1 cellular context compared by ENCODE assay signal in genomic region chr5:180809403-180810209, GRCh38.
TF ChIP-seq lines count a peak whose summit lies in the region.

No MANE protein-coding gene starts in this region.

TF ChIP-seq in K562, 482 proteins besides CTCF, POLR2A, EP300 and RAD21 (continued from another document and continues in another):
- TF ChIP-seq ZNF280A (IDR thresholded peaks at IDR 0.05; ENCODE audit: low read depth, partially characterized antibody), result no peak
- 0 out of 2 replicates have a peak, but pooled peaks have one; percentile 11 for TF ChIP-seq ZBED1 (IDR thresholded peaks at IDR 0.05)
- TF ChIP-seq HDAC3 (IDR thresholded peaks at IDR 0.05; ENCODE audit: borderline replicate concordance, partially characterized antibody), result no peak
- no peak for TF ChIP-seq ESRRB (CRISPR knock-in tag; IDR thresholded peaks at IDR 0.05; ENCODE audit: borderline replicate concordance)
- TF ChIP-seq SIN3B (IDR thresholded peaks at IDR 0.05; ENCODE audit: low read depth), result no peak
- TF ChIP-seq MCM3 (IDR thresholded peaks at IDR 0.05), result no peak
- TF ChIP-seq BDP1 (IDR thresholded peaks at IDR 0.05; ENCODE audit: insufficient read depth, insufficient read length), result no peak
- TF ChIP-seq ZZZ3 (IDR thresholded peaks at IDR 0.05), result no peak
- no peak for TF ChIP-seq BCLAF1 (IDR thresholded peaks at IDR 0.05; ENCODE audit: borderline replicate concordance in 1 of 2, control insufficient read depth in 1 of 2, low read depth in 2 of 2, low read length in 1 of 2)
- no peak for TF ChIP-seq ATF2 (CRISPR knock-in tag; IDR thresholded peaks at IDR 0.05)
- TF ChIP-seq AFF4 (CRISPR knock-in tag; IDR thresholded peaks at IDR 0.05), result no peak
- TF ChIP-seq GABPB1 (CRISPR knock-in tag; IDR thresholded peaks at IDR 0.05), result no peak
- TF ChIP-seq HMG20B (CRISPR knock-in tag; IDR thresholded peaks at IDR 0.05), result no peak
- TF ChIP-seq MBD1 (CRISPR knock-in tag; IDR thresholded peaks at IDR 0.05), result no peak
- TF ChIP-seq PHB2 (IDR thresholded peaks at IDR 0.05; ENCODE audit: low read depth), result 0 out of 2 replicates have a peak, but pooled peaks have one; percentile 21
- no peak for TF ChIP-seq ZMIZ1 (IDR thresholded peaks at IDR 0.05; ENCODE audit: low read depth in 2 of 2, low read length in 2 of 2)
- TF ChIP-seq U2AF1 (optimal IDR thresholded peaks at IDR 0.05; ENCODE audit: low read depth, low read length), result no peak
- TF ChIP-seq HDAC1 (IDR thresholded peaks at IDR 0.05), result peak in 1 of 2 experiments; percentile 84; a peak in 2 of 4 replicates
- peak; percentile 68 for TF ChIP-seq ELF2 (CRISPR knock-in tag; IDR thresholded peaks at IDR 0.05)
- no peak for TF ChIP-seq HMG20A (CRISPR knock-in tag; conservative IDR thresholded peaks at IDR 0.05)
- no peak for TF ChIP-seq KHSRP (IDR thresholded peaks at IDR 0.05)
- no peak for TF ChIP-seq ELK3 (CRISPR knock-in tag; IDR thresholded peaks at IDR 0.05)
- no peak for TF ChIP-seq ASH1L (IDR thresholded peaks at IDR 0.05; ENCODE audit: borderline replicate concordance, low read depth, partially characterized antibody)
- no peak for TF ChIP-seq CREBBP (IDR thresholded peaks at IDR 0.05; ENCODE audit: low read depth, low read length)
- no peak for TF ChIP-seq TGIF2 (CRISPR knock-in tag; IDR thresholded peaks at IDR 0.05)
- TF ChIP-seq CSDE1 (IDR thresholded peaks at IDR 0.05), result no peak
- no peak for TF ChIP-seq RBM17 (IDR thresholded peaks at IDR 0.05; ENCODE audit: borderline replicate concordance, low read depth, low read length)
- TF ChIP-seq SREBF1 (IDR thresholded peaks at IDR 0.05; ENCODE audit: borderline replicate concordance, low read depth, low read length), result no peak
- TF ChIP-seq PML (IDR thresholded peaks at IDR 0.05; ENCODE audit: low read length), result no peak
- TF ChIP-seq EP400 (IDR thresholded peaks at IDR 0.05), result 0 out of 2 replicates have a peak, but pooled peaks have one; percentile 43
- no peak for TF ChIP-seq UBTF (IDR thresholded peaks at IDR 0.05; ENCODE audit: borderline replicate concordance in 1 of 2, low read depth in 2 of 2, low read length in 2 of 2)
- TF ChIP-seq THAP7 (CRISPR knock-in tag; IDR thresholded peaks at IDR 0.05), result no peak
- TF ChIP-seq ATF4 (CRISPR knock-in tag; IDR thresholded peaks at IDR 0.05), result no peak
- no peak for TF ChIP-seq EWSR1 (IDR thresholded peaks at IDR 0.05; ENCODE audit: borderline replicate concordance, low read depth, partially characterized antibody)
- TF ChIP-seq TFAM (CRISPR knock-in tag; conservative IDR thresholded peaks at IDR 0.05), result no peak
- TF ChIP-seq FOXK2 (conservative IDR thresholded peaks at IDR 0.05 in 1 of 2, IDR thresholded peaks at IDR 0.05 in 1 of 2; ENCODE audit: low read depth in 2 of 2), result peak; percentile 84 to 94
- no peak for TF ChIP-seq ZNF3 (CRISPR knock-in tag; IDR thresholded peaks at IDR 0.05)
- TF ChIP-seq CBX2 (IDR thresholded peaks at IDR 0.05; ENCODE audit: insufficient read depth, low read length, poor library complexity, severe bottlenecking), result no peak
- TF ChIP-seq SMARCC2 (IDR thresholded peaks at IDR 0.05; ENCODE audit: low read depth), result no peak
- TF ChIP-seq MYC (IDR thresholded peaks at IDR 0.05; ENCODE audit: low read depth, low read length), result no peak; the same call in 1 of the 2 replicates
- TF ChIP-seq MYC (CRISPR knock-in tag; IDR thresholded peaks at IDR 0.05; ENCODE audit: borderline replicate concordance, low read depth), result no peak
